ENCODE assay signal across 1 cellular context in genomic region chr7:5528071-5528814, GRCh38.
A peak's percentile ranks its signal among the peaks of the same experiment; 100 is the strongest.
TF ChIP-seq lines count a peak whose summit lies in the region.

No MANE protein-coding gene starts in this region.

TF ChIP-seq in HEK293, 187 proteins besides CTCF, POLR2A, EP300 and RAD21 (continued from another document):
- TF ChIP-seq HIC1 (tag by site-specific recombination; IDR thresholded peaks at IDR 0.05) (peak; percentile 71), ZNF174 (tag by site-specific recombination; IDR thresholded peaks at IDR 0.05) (no peak), ZNF157 (tag by site-specific recombination; IDR thresholded peaks at IDR 0.05) (no peak), ZEB2 (tag by site-specific recombination; IDR thresholded peaks at IDR 0.05) (no peak), ZNF560 (tag by site-specific recombination; IDR thresholded peaks at IDR 0.05; ENCODE audit: borderline replicate concordance) (no peak), ZNF394 (tag by site-specific recombination; IDR thresholded peaks at IDR 0.05; ENCODE audit: borderline replicate concordance) (peak; percentile 56; the same call in 1 of the 2 replicates), ZNF416 (tag by site-specific recombination; IDR thresholded peaks at IDR 0.05) (no peak), ZNF664 (tag by site-specific recombination; IDR thresholded peaks at IDR 0.05) (no peak), GLIS2 (tag by site-specific recombination; IDR thresholded peaks at IDR 0.05) (no peak), ZNF133 (tag by site-specific recombination; IDR thresholded peaks at IDR 0.05) (no peak), ATF2 (tag by site-specific recombination; IDR thresholded peaks at IDR 0.05; ENCODE audit: low read depth) (no peak), ZNF747 (tag by site-specific recombination; IDR thresholded peaks at IDR 0.05) (no peak), ZNF112 (tag by site-specific recombination; IDR thresholded peaks at IDR 0.05) (no peak), ZNF600 (tag by site-specific recombination; IDR thresholded peaks at IDR 0.05) (peak; percentile 44; the same call in 1 of the 2 replicates)
TF ChIP-seq in HEK293: peak in this region for 3.
